11 cellular contexts compared by ENCODE assay signal in the genomic region with DNA sequence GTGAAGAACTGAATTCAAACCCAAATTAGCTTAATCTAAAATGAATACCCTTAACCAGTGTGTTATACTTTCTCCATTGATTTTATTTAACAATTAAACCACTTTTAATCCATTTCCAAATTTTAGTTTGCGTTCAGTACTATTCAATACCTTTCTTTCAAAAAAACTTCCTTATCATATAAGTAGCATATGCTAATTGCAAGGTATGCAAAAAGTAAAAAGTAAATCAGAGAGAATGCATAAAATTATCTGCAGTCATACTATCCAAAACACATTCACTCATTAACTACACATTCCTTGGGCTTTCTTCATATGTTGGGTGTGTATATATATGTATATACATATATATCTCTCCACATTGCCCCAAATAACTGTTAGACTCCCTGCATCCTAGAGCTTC.
"Had no signal": no experiment of that assay in that cellular context is flagged by ENCODE, and none has a peak within 500 bp of the region (broad histone marks: within the 10 kb centered on the region; RNA-seq: fewer than 3 reads in every experiment).

No MANE protein-coding gene starts in this region.

- H3K27ac ChIP-seq: GM23248 had no signal

- H3K9me3 ChIP-seq: HAP-1 had no signal

- H3K9ac ChIP-seq: GM23248 had no signal

- H3K4me2 ChIP-seq: GM23338 had no signal

- H3K4me3 ChIP-seq: GM23248, GM23338, HAP-1 had no signal

- H3K36me3 ChIP-seq: HAP-1 had no signal

- DNase-seq: GM23248, GOT3, H7, H9, HCEC 1CT, HFFc6 had no signal

- FAIRE-seq: H1, H54 had no signal

- H2AFZ ChIP-seq: GM23248, GM23338 had no signal

- ATAC-seq: GM23338, HCT116 had no signal
